ENCODE assay signal across 16 cellular contexts in genomic region chr13:100983111-100983510, GRCh38.
"Had no signal": no experiment of that assay in that cellular context is flagged by ENCODE, and none has a peak within 500 bp of the region (broad histone marks: within the 10 kb centered on the region; RNA-seq: fewer than 3 reads in every experiment).

No MANE protein-coding gene starts in this region.

- H3K4me1 Mint-ChIP-seq: immature natural killer cell had no signal

- DNase-seq: activated CD4-positive, CD25-positive, alpha-beta regulatory T cell treated with anti-CD3 and anti-CD28 coated beads, Interleukin-2, amount 50 U/mL, for 72 hours; activated gamma-delta T cell treated with Interleukin-2 at 50 U/mL for 16 hours; brain microvascular endothelial cell; central memory CD4-positive, alpha-beta T cell; cortex of kidney; erythroblast; immature natural killer cell; kidney glomerular epithelial cell; left ventricle myocardium inferior; mammary epithelial cell; occipital lobe; stimulated activated CD8-positive, alpha-beta memory T cell treated with anti-CD3 and anti-CD28 coated beads, Interleukin-4, amount 100 ng/mL, for 48 hours; stimulated activated naive CD4-positive, alpha-beta T cell treated with Interleukin-2 at 50 U/mL for 16 hours; thyroid gland had no signal

- H3K9me3 ChIP-seq: left ventricle myocardium inferior, thyroid gland had no signal

- H3K27me3 ChIP-seq: brain microvascular endothelial cell, thyroid gland had no signal

- H3K4me3 Mint-ChIP-seq: activated naive CD8-positive, alpha-beta T cell; immature natural killer cell; T-helper 1 cell treated with Interleukin-12 subunit alpha and Interleukin-12 subunit beta and Interleukin-4 antibody, amounts not matched to agents 30 μg/mL and 1 μg/mL, for 36 hours had no signal

- H3K27ac Mint-ChIP-seq: activated naive CD8-positive, alpha-beta T cell; immature natural killer cell; T-helper 1 cell treated with Interleukin-12 subunit alpha and Interleukin-12 subunit beta and Interleukin-4 antibody, amounts not matched to agents 30 μg/mL and 1 μg/mL, for 36 hours had no signal

- H3K27ac ChIP-seq: brain microvascular endothelial cell, left ventricle myocardium inferior, thyroid gland had no signal

- H3K36me3 ChIP-seq: brain microvascular endothelial cell, left ventricle myocardium inferior, thyroid gland had no signal

- H3K36me3 Mint-ChIP-seq: activated naive CD8-positive, alpha-beta T cell; immature natural killer cell had no signal

- H3K4me1 ChIP-seq: left ventricle myocardium inferior had no signal

- H3K9me3 Mint-ChIP-seq: T-helper 1 cell treated with Interleukin-12 subunit alpha and Interleukin-12 subunit beta and Interleukin-4 antibody, amounts not matched to agents 30 μg/mL and 1 μg/mL, for 36 hours had no signal

- H3K4me3 ChIP-seq: left ventricle myocardium inferior, thyroid gland had no signal
